Comparison of ENCODE assay signal across 32 cellular contexts in genomic region chr16:23705517-23705902, GRCh38. TPM values are rescaled to one million over a fixed set of nuclear protein-coding genes. Genes with fewer than 3 reads are reported as not detected.
"Had no signal": no experiment of that assay in that cellular context is flagged by ENCODE, and none has a peak within 500 bp of the region (broad histone marks: within the 10 kb centered on the region; RNA-seq: fewer than 3 reads in every experiment).

No MANE protein-coding gene starts in this region.

- H3K79me2 ChIP-seq: parathyroid adenoma had no signal

- H3K27ac ChIP-seq: neural progenitor cell, ovary, parathyroid adenoma, psoas muscle, skin epidermis, thoracic aorta, thyroid gland, tibial nerve, upper lobe of left lung, vagina had no signal

- H3K4me1 ChIP-seq: parathyroid adenoma, psoas muscle, stomach, thyroid gland, tibial nerve, upper lobe of left lung, vagina had no signal

- H3K9me3 ChIP-seq: ovary, thyroid gland, vagina had no signal

- FAIRE-seq: urothelium cell line had no signal

- H2AFZ ChIP-seq: neural progenitor cell, parathyroid adenoma had no signal

- H3K9ac ChIP-seq: neural progenitor cell, parathyroid adenoma had no signal

- ATAC-seq: naive thymus-derived CD4-positive, alpha-beta T cell; natural killer cell; psoas muscle; sciatic nerve; stimulated activated effector memory CD8-positive, alpha-beta T cell treated with anti-CD3 and anti-CD28 coated beads, Interleukin-12 subunit alpha, Interleukin-12 subunit beta, amount 100 ng/mL, for 72 hours; stimulated activated naive B cell treated with anti-CD40 and anti-IgM and Interleukin-4, amounts not matched to agents 10 μg/mL and 1 μg/mL and 100 μg/mL, for 72 hours had no signal

- DNase-seq: naive thymus-derived CD4-positive, alpha-beta T cell; natural killer cell; occipital lobe; ovary; psoas muscle; right cardiac atrium; stimulated activated CD4-positive, alpha-beta T cell treated with anti-CD3 and anti-CD28 coated beads, Interleukin-15, amount 100 ng/mL, for 24 hours; stimulated activated CD4-positive, alpha-beta T cell treated with anti-CD3 and anti-CD28 coated beads, Interleukin-2, amount 100 ng/mL, for 24 hours; stimulated activated CD4-positive, alpha-beta T cell treated with anti-CD3 and anti-CD28 coated beads, Interleukin-2, amount 100 ng/mL, for 48 hours; stimulated activated CD4-positive, alpha-beta T cell treated with anti-CD3 and anti-CD28 coated beads, Interleukin-4, amount 100 ng/mL, for 24 hours; stimulated activated naive B cell treated with anti-CD40 and anti-IgM and Interleukin-4, amounts not matched to agents 10 μg/mL and 1 μg/mL and 100 μg/mL, for 72 hours; stimulated activated naive CD4-positive, alpha-beta T cell treated with Interleukin-2 at 50 U/mL for 16 hours; stomach; thyroid gland; trophoblast cell had no signal

- H3K4me3 ChIP-seq: neural progenitor cell, ovary, psoas muscle, skin epidermis, smooth muscle cell, stomach, thoracic aorta, thyroid gland, tibial nerve, upper lobe of left lung, vagina had no signal

- H3K27me3 ChIP-seq: neural progenitor cell, ovary, thyroid gland, tibial nerve, upper lobe of left lung, vagina had no signal

- H3K36me3 ChIP-seq: neural progenitor cell, ovary, thoracic aorta, thyroid gland, tibial nerve, upper lobe of left lung, vagina had no signal

- H3K4me2 ChIP-seq: neural progenitor cell, smooth muscle cell had no signal

RNA-seq across cellular contexts. Expression of gene ERN2, which starts 7.5 kb away (rescaled TPM):
- total RNA-seq: naive thymus-derived CD4-positive, alpha-beta T cell; natural killer cell; occipital lobe; osteoblast; sciatic nerve; smooth muscle cell; subcutaneous adipose tissue; temporal lobe; thyroid gland; tibial nerve; vagina had no signal
- polyA plus RNA-seq: naive thymus-derived CD4-positive, alpha-beta T cell; neural cell; ovary; right cardiac atrium; smooth muscle cell had no signal

RNA-seq across cellular contexts. Expression of gene CHP2, which starts 49.3 kb away (rescaled TPM):
- total RNA-seq: naive thymus-derived CD4-positive, alpha-beta T cell; natural killer cell; osteoblast; progenitor cell of endocrine pancreas; psoas muscle; renal cortical epithelial cell; right cardiac atrium; smooth muscle cell; subcutaneous adipose tissue; thoracic aorta; thyroid gland had no signal
- polyA plus RNA-seq: naive thymus-derived CD4-positive, alpha-beta T cell; neural cell; smooth muscle cell had no signal
